In genomic region chr10:28585076-28585475, GRCh38 we compare ENCODE assay signal across 24 cellular contexts.
"Had no signal": no experiment of that assay in that cellular context is flagged by ENCODE, and none has a peak within 500 bp of the region (broad histone marks: within the 10 kb centered on the region; RNA-seq: fewer than 3 reads in every experiment).

No MANE protein-coding gene starts in this region.

- H3K4me3 ChIP-seq: body of pancreas, heart left ventricle, lung, right atrium auricular region, skin epidermis, tibial nerve had no signal

- H3K27ac Mint-ChIP-seq: activated CD8-positive, alpha-beta memory T cell treated with anti-CD3 and anti-CD28 coated beads, Interleukin-2, amount 10 ng/mL, durations not matched to agents 7 days and 5 days had no signal

- H3K27ac ChIP-seq: body of pancreas, foreskin keratinocyte, heart left ventricle, right atrium auricular region, skin epidermis, tibial nerve had no signal

- FAIRE-seq: islet of Langerhans had no signal

- ATAC-seq: activated CD8-positive, alpha-beta memory T cell treated with anti-CD3 and anti-CD28 coated beads, Interleukin-2, amount 10 ng/mL, durations not matched to agents 7 days and 5 days; activated naive CD4-positive, alpha-beta T cell treated with anti-CD3 and anti-CD28 coated beads, Interleukin-2, amount 50 U/mL, for 72 hours; body of pancreas; foreskin keratinocyte; heart left ventricle had no signal

- DNase-seq: activated CD4-positive, alpha-beta T cell treated with anti-CD3 and anti-CD28 coated beads for 1 hour; activated CD4-positive, alpha-beta T cell treated with anti-CD3 and anti-CD28 coated beads, Interleukin-2, amount 50 U/mL, for 48 hours; activated CD8-positive, alpha-beta memory T cell treated with anti-CD3 and anti-CD28 coated beads, Interleukin-2, amount 10 ng/mL, durations not matched to agents 7 days and 5 days; activated effector memory CD4-positive, alpha-beta T cell treated with Interleukin-2 at 50 U/mL for 16 hours; activated T-cell treated with anti-CD3 and anti-CD28 coated beads, Interleukin-2, amount 50 U/mL, for 1 hour; amygdala; body of pancreas; cortex of kidney; effector CD8-positive, alpha-beta T cell; foreskin keratinocyte; heart left ventricle; midbrain; nucleus accumbens; posterior cingulate gyrus; stimulated activated CD4-positive, alpha-beta T cell treated with anti-CD3 and anti-CD28 coated beads, Interleukin-4, amount 100 ng/mL, for 24 hours; stimulated activated naive CD4-positive, alpha-beta T cell treated with Interleukin-2 at 50 U/mL for 16 hours; substantia nigra; T-helper 1 cell had no signal

- H3K9me3 ChIP-seq: body of pancreas, heart left ventricle, right atrium auricular region, tibial nerve had no signal

- H3K9me3 Mint-ChIP-seq: activated naive CD4-positive, alpha-beta T cell treated with anti-CD3 and anti-CD28 coated beads, Interleukin-2, amount 50 U/mL, for 72 hours had no signal

- H3K27me3 Mint-ChIP-seq: activated CD8-positive, alpha-beta memory T cell treated with anti-CD3 and anti-CD28 coated beads, Interleukin-2, amount 10 ng/mL, durations not matched to agents 7 days and 5 days had no signal

- H3K27me3 ChIP-seq: body of pancreas, foreskin keratinocyte, heart left ventricle, right atrium auricular region, tibial nerve had no signal

- H3K4me3 Mint-ChIP-seq: activated CD8-positive, alpha-beta memory T cell treated with anti-CD3 and anti-CD28 coated beads, Interleukin-2, amount 10 ng/mL, durations not matched to agents 7 days and 5 days had no signal
